In genomic region chr1:43172532-43172972, GRCh38 we compare ENCODE assay signal across 1 cellular context.
TF ChIP-seq lines count a peak whose summit lies in the region.

No MANE protein-coding gene starts in this region.

TF ChIP-seq in HepG2, 621 proteins besides CTCF, POLR2A, EP300 and RAD21 (continued from another document and continues in another):
- TF ChIP-seq MLXIP (CRISPR knock-in tag; IDR thresholded peaks at IDR 0.05; ENCODE audit: borderline replicate concordance): 0 out of 2 replicates have a peak, but pooled peaks have one; percentile 59
- TF ChIP-seq MATR3 (CRISPR knock-in tag; IDR thresholded peaks at IDR 0.05): no peak
- TF ChIP-seq ZNF616 (CRISPR knock-in tag; IDR thresholded peaks at IDR 0.05; ENCODE audit: low read depth): peak; percentile 77; the same call in 1 of the 2 replicates
- peak; percentile 68; the same call in 1 of the 2 replicates for TF ChIP-seq NFAT5 (CRISPR knock-in tag; IDR thresholded peaks at IDR 0.05)
- no peak for TF ChIP-seq ZNF839 (CRISPR knock-in tag; IDR thresholded peaks at IDR 0.05; ENCODE audit: borderline replicate concordance)
- no peak for TF ChIP-seq ZNF576 (CRISPR knock-in tag; IDR thresholded peaks at IDR 0.05)
- no peak for TF ChIP-seq ZNF3 (CRISPR knock-in tag; IDR thresholded peaks at IDR 0.05)
- TF ChIP-seq FLYWCH1 (CRISPR knock-in tag; IDR thresholded peaks at IDR 0.05): no peak
- 0 out of 2 replicates have a peak, but pooled peaks have one; percentile 6 for TF ChIP-seq ZBTB25 (CRISPR knock-in tag; IDR thresholded peaks at IDR 0.05)
- 0 out of 2 replicates have a peak, but pooled peaks have one; percentile 53 for TF ChIP-seq ZNF232 (CRISPR knock-in tag; IDR thresholded peaks at IDR 0.05; ENCODE audit: borderline replicate concordance)
- TF ChIP-seq RFXANK (CRISPR knock-in tag; IDR thresholded peaks at IDR 0.05): no peak
- TF ChIP-seq GPBP1L1 (CRISPR knock-in tag; IDR thresholded peaks at IDR 0.05): no peak
- no peak for TF ChIP-seq AKNA (CRISPR knock-in tag; IDR thresholded peaks at IDR 0.05; ENCODE audit: borderline replicate concordance)
- no peak for TF ChIP-seq SMAD9 (CRISPR knock-in tag; IDR thresholded peaks at IDR 0.05)
- peak; percentile 80; the same call in 1 of the 2 replicates for TF ChIP-seq ZNF879 (CRISPR knock-in tag; IDR thresholded peaks at IDR 0.05)
- 0 out of 2 replicates have a peak, but pooled peaks have one; percentile 10 for TF ChIP-seq BRCA1 (CRISPR knock-in tag; IDR thresholded peaks at IDR 0.05)
- TF ChIP-seq ZBTB21 (CRISPR knock-in tag; IDR thresholded peaks at IDR 0.05): no peak
- TF ChIP-seq PRMT3 (CRISPR knock-in tag; IDR thresholded peaks at IDR 0.05; ENCODE audit: borderline replicate concordance, low read depth): 0 out of 2 replicates have a peak, but pooled peaks have one; percentile 24
- no peak for TF ChIP-seq ZFYVE20 (CRISPR knock-in tag; IDR thresholded peaks at IDR 0.05; ENCODE audit: borderline replicate concordance, low read depth)
- peak; percentile 58; the same call in 1 of the 2 replicates for TF ChIP-seq ZNF704 (CRISPR knock-in tag; IDR thresholded peaks at IDR 0.05; ENCODE audit: borderline replicate concordance)
- TF ChIP-seq TFDP1 (CRISPR knock-in tag; IDR thresholded peaks at IDR 0.05; ENCODE audit: borderline replicate concordance): peak; percentile 95; the same call in 1 of the 2 replicates
- no peak for TF ChIP-seq MXI1 (IDR thresholded peaks at IDR 0.05; ENCODE audit: borderline replicate concordance, low read depth, low read length)
- peak; percentile 46; the same call in 1 of the 2 replicates for TF ChIP-seq TFE3 (CRISPR knock-in tag; IDR thresholded peaks at IDR 0.05)
- TF ChIP-seq NCOA5 (CRISPR knock-in tag; IDR thresholded peaks at IDR 0.05): no peak
- TF ChIP-seq KLF15 (CRISPR knock-in tag; IDR thresholded peaks at IDR 0.05; ENCODE audit: borderline replicate concordance): 0 out of 2 replicates have a peak, but pooled peaks have one; percentile 42
- TF ChIP-seq ZNF501 (CRISPR knock-in tag; IDR thresholded peaks at IDR 0.05): 0 out of 2 replicates have a peak, but pooled peaks have one; percentile 14
- no peak for TF ChIP-seq REPIN1 (CRISPR knock-in tag; IDR thresholded peaks at IDR 0.05; ENCODE audit: borderline replicate concordance, low read depth)
- peak; percentile 12 for TF ChIP-seq TEAD3 (CRISPR knock-in tag; optimal IDR thresholded peaks at IDR 0.05; ENCODE audit: borderline replicate concordance)
- TF ChIP-seq ZNF790 (CRISPR knock-in tag; IDR thresholded peaks at IDR 0.05; ENCODE audit: borderline replicate concordance): peak; percentile 75; the same call in 1 of the 2 replicates
- no peak for TF ChIP-seq EED (CRISPR knock-in tag; IDR thresholded peaks at IDR 0.05)
- 0 out of 2 replicates have a peak, but pooled peaks have one; percentile 25 for TF ChIP-seq TEAD2 (CRISPR knock-in tag; IDR thresholded peaks at IDR 0.05)
- 0 out of 2 replicates have a peak, but pooled peaks have one; percentile 13 for TF ChIP-seq NFYB (CRISPR knock-in tag; IDR thresholded peaks at IDR 0.05)
- TF ChIP-seq FOXJ3 (CRISPR knock-in tag; IDR thresholded peaks at IDR 0.05; ENCODE audit: borderline replicate concordance): no peak
- TF ChIP-seq TCF7L2 (IDR thresholded peaks at IDR 0.05; ENCODE audit: low read depth, low read length): no peak
- TF ChIP-seq MAZ (IDR thresholded peaks at IDR 0.05; ENCODE audit: borderline replicate concordance, low read depth, low read length): no peak
- 0 out of 2 replicates have a peak, but pooled peaks have one; percentile 19 for TF ChIP-seq MAZ (CRISPR knock-in tag; IDR thresholded peaks at IDR 0.05; ENCODE audit: low read depth)
- TF ChIP-seq ZNF607 (CRISPR knock-in tag; IDR thresholded peaks at IDR 0.05; ENCODE audit: borderline replicate concordance): 0 out of 2 replicates have a peak, but pooled peaks have one; percentile 18
- peak; percentile 31; the same call in 1 of the 2 replicates for TF ChIP-seq RNF2 (conservative IDR thresholded peaks at IDR 0.05; ENCODE audit: low read depth)
- no peak for TF ChIP-seq HNF4A (CRISPR knock-in tag; IDR thresholded peaks at IDR 0.05)
- TF ChIP-seq ZNF441 (CRISPR knock-in tag; IDR thresholded peaks at IDR 0.05; ENCODE audit: borderline replicate concordance): peak; percentile 54; the same call in 1 of the 2 replicates
